Comparison of ENCODE assay signal across 13 cellular contexts in the genomic region with DNA sequence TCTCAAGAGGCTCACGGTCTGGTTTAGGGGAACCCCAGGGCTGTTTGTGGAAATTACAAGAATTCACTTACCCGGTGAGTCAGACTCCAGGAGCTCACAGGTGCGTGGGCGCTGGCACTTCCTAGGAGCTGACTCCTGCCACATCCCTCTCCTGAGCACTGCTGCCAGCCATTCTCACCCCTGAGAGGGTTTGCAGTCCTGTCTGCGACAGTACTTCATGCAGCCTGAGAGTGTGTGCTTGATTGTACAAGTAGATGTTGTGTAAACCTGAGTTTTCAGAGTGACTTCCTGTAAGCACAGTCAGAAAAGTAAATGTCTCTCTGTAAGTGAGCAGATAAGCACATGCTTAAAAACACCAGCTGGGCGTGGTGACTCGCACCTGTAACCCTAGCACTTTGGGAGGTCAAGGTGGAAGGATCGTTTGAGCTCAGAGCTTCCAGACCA. TPM values are rescaled to one million over a fixed set of nuclear protein-coding genes. Genes with fewer than 3 reads are reported as not detected.
DNase-seq lines count a peak whose midpoint lies in the region; ATAC-seq and TF ChIP-seq lines count a peak whose summit lies in the region.
"Had no signal": no experiment of that assay in that cellular context is flagged by ENCODE, and none has a peak within 500 bp of the region (broad histone marks: within the 10 kb centered on the region; RNA-seq: fewer than 3 reads in every experiment).

No MANE protein-coding gene starts in this region.

- no peak overlapping the region for H3K27ac ChIP-seq in smooth muscle cell (ENCODE audit: low read depth)

- H2AFZ ChIP-seq in smooth muscle cell (ENCODE audit: low read depth): no peak overlapping the region

- no peaks in the 10 kb centered on the region for H3K9me3 Mint-ChIP-seq in activated CD4-positive, alpha-beta T cell treated with anti-CD3 and anti-CD28 coated beads, Interleukin-2, amount 10 ng/mL, durations not matched to agents 7 days and 5 days
- H3K9me3 Mint-ChIP-seq in nephron progenitor cell: no peaks in the 10 kb centered on the region
- H3K9me3 Mint-ChIP-seq: naive thymus-derived CD4-positive, alpha-beta T cell had no signal

- H3K9ac ChIP-seq in smooth muscle cell (ENCODE audit: low read depth): no peak overlapping the region

- H3K4me3 Mint-ChIP-seq in activated CD4-positive, alpha-beta T cell treated with anti-CD3 and anti-CD28 coated beads, Interleukin-2, amount 10 ng/mL, durations not matched to agents 7 days and 5 days: no peak overlapping the region
- no peak overlapping the region for H3K4me3 Mint-ChIP-seq in nephron progenitor cell

- H3K4me3 ChIP-seq in smooth muscle cell: no peak overlapping the region

- intact Hi-C loops in sciatic nerve (cut with DNase I): no loop called here

- 86% methylated on average over 8 of the region's 8 CpGs for WGBS in smooth muscle cell (ENCODE audit: low lambda C conversion rate)

- no peaks in the 10 kb centered on the region for H3K9me3 ChIP-seq in smooth muscle cell (replicated peaks; ENCODE audit: low read depth)
- H3K9me3 ChIP-seq: breast epithelium had no signal

- peaks cover 21% of the 10 kb centered on the region for H3K4me1 Mint-ChIP-seq in activated CD4-positive, alpha-beta T cell treated with anti-CD3 and anti-CD28 coated beads, Interleukin-2, amount 10 ng/mL, durations not matched to agents 7 days and 5 days
- H3K4me1 Mint-ChIP-seq in nephron progenitor cell: no peaks in the 10 kb centered on the region

- no peaks in the 10 kb centered on the region for H3K79me2 ChIP-seq in smooth muscle cell (ENCODE audit: low read depth)

- H3K4me2 ChIP-seq in smooth muscle cell: no peak overlapping the region

- ATAC-seq in esophagus mucosa: peak; percentile 65
- ATAC-seq in GM21576 (IDR thresholded peaks at IDR 0.05; ENCODE audit: unreplicated experiment): no peak
- no peak for ATAC-seq in sciatic nerve
- ATAC-seq: naive thymus-derived CD4-positive, alpha-beta T cell had no signal

- H3K4me1 ChIP-seq in smooth muscle cell (ENCODE audit: low read depth): no peaks in the 10 kb centered on the region
- H3K4me1 ChIP-seq: breast epithelium had no signal

- H3K36me3 ChIP-seq in smooth muscle cell (ENCODE audit: low read depth): no peaks in the 10 kb centered on the region
- H3K36me3 ChIP-seq: breast epithelium had no signal

- no peaks in the 10 kb centered on the region for H3K27me3 Mint-ChIP-seq in activated CD4-positive, alpha-beta T cell treated with anti-CD3 and anti-CD28 coated beads, Interleukin-2, amount 10 ng/mL, durations not matched to agents 7 days and 5 days
- H3K27me3 Mint-ChIP-seq in nephron progenitor cell (ENCODE audit: low read depth, poor library complexity): peaks cover 7% of the 10 kb centered on the region
- H3K27me3 Mint-ChIP-seq: naive thymus-derived CD4-positive, alpha-beta T cell had no signal

- H3K27ac Mint-ChIP-seq in activated CD4-positive, alpha-beta T cell treated with anti-CD3 and anti-CD28 coated beads, Interleukin-2, amount 10 ng/mL, durations not matched to agents 7 days and 5 days: peak overlapping the region; percentile 74
- H3K27ac Mint-ChIP-seq in nephron progenitor cell: no peak overlapping the region

- H4K20me1 ChIP-seq in smooth muscle cell (ENCODE audit: low read depth): no peaks in the 10 kb centered on the region

- CTCF ChIA-PET in activated CD4-positive, alpha-beta T cell treated with anti-CD3 and anti-CD28 coated beads, Interleukin-2, amount 10 ng/mL, durations not matched to agents 7 days and 5 days (lab: Charles Lee): interaction anchor here (0.7 to 9.3 kb wide), 15 partner anchors 10 to 167 kb away, joined by 3 to 148 read pairs (median 13); a partner anchor contains a TSS

- peaks cover 29% of the 10 kb centered on the region for H3K36me3 Mint-ChIP-seq in activated CD4-positive, alpha-beta T cell treated with anti-CD3 and anti-CD28 coated beads, Interleukin-2, amount 10 ng/mL, durations not matched to agents 7 days and 5 days (ENCODE audit: low read depth)
- peaks cover 22% of the 10 kb centered on the region for H3K36me3 Mint-ChIP-seq in nephron progenitor cell (ENCODE audit: low read depth)

- no peaks in the 10 kb centered on the region for H3K27me3 ChIP-seq in smooth muscle cell (ENCODE audit: low read depth)
- H3K27me3 ChIP-seq: breast epithelium had no signal

- POLR2A ChIA-PET in activated CD4-positive, alpha-beta T cell treated with anti-CD3 and anti-CD28 coated beads, Interleukin-2, amount 10 ng/mL, durations not matched to agents 7 days and 5 days (lab: Charles Lee): interaction anchor here (0.9 to 1.6 kb wide), 2 partner anchors 11 to 120 kb away, joined by 3 to 9 read pairs; a partner anchor contains a TSS

- TF ChIP-seq CTCF in smooth muscle cell (IDR thresholded peaks at IDR 0.05; ENCODE audit: borderline replicate concordance, insufficient read depth, poor library complexity, severe bottlenecking) (no peak), nephron progenitor cell (IDR thresholded peaks at IDR 0.05) (no peak)

- DNase-seq in HT-29 (ENCODE audit: low spot score): peak; percentile 15
- DNase-seq in activated CD4-positive, alpha-beta T cell treated with anti-CD3 and anti-CD28 coated beads, Interleukin-2, amount 10 ng/mL, durations not matched to agents 7 days and 5 days: no peak
- DNase-seq in stimulated activated CD8-positive, alpha-beta memory T cell treated with anti-CD3 and anti-CD28 coated beads, Interleukin-15, amount 100 ng/mL, for 48 hours (ENCODE audit: low read depth in 2 of 2): peak; percentile 65 to 67
- no peak for DNase-seq in smooth muscle cell (lab: John Stamatoyannopoulos, UW; ENCODE audit: unreplicated experiment)
- no peak for DNase-seq in nephron progenitor cell
- no peak for DNase-seq in sciatic nerve (ENCODE audit: low spot score)
- DNase-seq: EL, glutamatergic neuron, NCI-H2171 had no signal

- H3F3A ChIP-seq in smooth muscle cell (ENCODE audit: low read depth): no peaks in the 10 kb centered on the region

RNA-seq across cellular contexts. Expression of a gene that starts 8.1 kb away (rescaled TPM):
- 201 and 220 TPM in 2 replicates for total RNA-seq in HT-29 (2014; rRNA removed; shearing (Covaris generic))
- total RNA-seq in activated CD4-positive, alpha-beta T cell treated with anti-CD3 and anti-CD28 coated beads, Interleukin-2, amount 10 ng/mL, durations not matched to agents 7 days and 5 days: 10 to 100 TPM; 58.7 to 67.9 TPM
- 68.7 TPM for total RNA-seq in esophagus mucosa
- total RNA-seq in smooth muscle cell: 36.4 and 47.8 TPM in 2 replicates
- 63.5 and 72.1 TPM in 2 replicates for polyA plus RNA-seq in smooth muscle cell
- 29.3 TPM for total RNA-seq in sciatic nerve

RNA-seq across cellular contexts. Expression of a gene that starts 10.8 kb away (rescaled TPM):
- total RNA-seq in HT-29 (2014; rRNA removed; shearing (Covaris generic)): 4.6 and 4.8 TPM in 2 replicates
- 1 to 10 TPM; 8.0 to 9.0 TPM for total RNA-seq in activated CD4-positive, alpha-beta T cell treated with anti-CD3 and anti-CD28 coated beads, Interleukin-2, amount 10 ng/mL, durations not matched to agents 7 days and 5 days
- 3.5 TPM for total RNA-seq in esophagus mucosa
- total RNA-seq in smooth muscle cell: 4.6 and 10.4 TPM in 2 replicates
- polyA plus RNA-seq in smooth muscle cell: 9.2 and 9.7 TPM in 2 replicates
- total RNA-seq in sciatic nerve: 30.7 TPM

RNA-seq across cellular contexts. Expression of a gene that starts 26.6 kb away (rescaled TPM):
- total RNA-seq in HT-29 (2014; rRNA removed; shearing (Covaris generic)): 0.69 TPM in 1 of 2 replicates, not detected in the other
- total RNA-seq in activated CD4-positive, alpha-beta T cell treated with anti-CD3 and anti-CD28 coated beads, Interleukin-2, amount 10 ng/mL, durations not matched to agents 7 days and 5 days: 1 to 10 TPM; 1.4 to 1.8 TPM
- total RNA-seq in esophagus mucosa (not detected), smooth muscle cell (0.90 and 1.9 TPM in 2 replicates), sciatic nerve (not detected)
- polyA plus RNA-seq in smooth muscle cell: 2.2 and 3.4 TPM in 2 replicates

RNA-seq across cellular contexts. Expression of a gene that starts 29.0 kb away (rescaled TPM):
- total RNA-seq in HT-29 (2014; rRNA removed; shearing (Covaris generic)): 0.91 and 1.4 TPM in 2 replicates
- total RNA-seq in activated CD4-positive, alpha-beta T cell treated with anti-CD3 and anti-CD28 coated beads, Interleukin-2, amount 10 ng/mL, durations not matched to agents 7 days and 5 days: 1 to 10 TPM; 6.1 to 6.5 TPM
- 2.5 TPM for total RNA-seq in esophagus mucosa
- total RNA-seq in smooth muscle cell: 6.4 and 9.8 TPM in 2 replicates
- polyA plus RNA-seq in smooth muscle cell: 6.5 and 7.4 TPM in 2 replicates
- total RNA-seq in sciatic nerve: 15.9 TPM

RNA-seq across cellular contexts. Expression of a gene that starts 29.6 kb away (rescaled TPM):
- 0.34 and 0.56 TPM in 2 replicates for total RNA-seq in HT-29 (2014; rRNA removed; shearing (Covaris generic))
- under 1 TPM; 0.12 to 0.17 TPM for total RNA-seq in activated CD4-positive, alpha-beta T cell treated with anti-CD3 and anti-CD28 coated beads, Interleukin-2, amount 10 ng/mL, durations not matched to agents 7 days and 5 days
- total RNA-seq in esophagus mucosa (1.3 TPM), smooth muscle cell (1.9 and 4.0 TPM in 2 replicates), sciatic nerve (1.6 TPM)
- polyA plus RNA-seq in smooth muscle cell: 4.4 and 6.4 TPM in 2 replicates
- polyA plus RNA-seq: naive thymus-derived CD4-positive, alpha-beta T cell had no signal

Comparison
In these comparisons a context has a peak if more than half of its experiments do, and no peak if none do; other contexts are left out.
1. DNase-seq: peak in HT-29 (single experiment) and stimulated activated CD8-positive, alpha-beta memory T cell treated with anti-CD3 and anti-CD28 coated beads, Interleukin-15, amount 100 ng/mL, for 48 hours (2 of 2); none in activated CD4-positive, alpha-beta T cell treated with anti-CD3 and anti-CD28 coated beads, Interleukin-2, amount 10 ng/mL, durations not matched to agents 7 days and 5 days (single experiment), smooth muscle cell (single experiment), nephron progenitor cell (single experiment) and sciatic nerve (single experiment).